1 cellular context compared by ENCODE assay signal in genomic region chr9:83538172-83538889, GRCh38.
TF ChIP-seq lines count a peak whose summit lies in the region.

Gene FRMD3, minus strand, starts transcription at chr9:83538401. Its CDS starts 170 bp downstream, at chr9:83538231.

TF ChIP-seq in HepG2, 621 proteins besides CTCF, POLR2A, EP300 and RAD21 (continued from another document and continues in another):
- TF ChIP-seq ZBTB33 (CRISPR knock-in tag; IDR thresholded peaks at IDR 0.05) (peak; percentile 33; the same call in 1 of the 2 replicates), ZNF235 (CRISPR knock-in tag; IDR thresholded peaks at IDR 0.05; ENCODE audit: borderline replicate concordance) (peak; percentile 94), ZSCAN22 (CRISPR knock-in tag; IDR thresholded peaks at IDR 0.05) (peak; percentile 72), ZNF138 (CRISPR knock-in tag; IDR thresholded peaks at IDR 0.05; ENCODE audit: low read depth) (peak; percentile 57; the same call in 1 of the 2 replicates), HOMEZ (CRISPR knock-in tag; IDR thresholded peaks at IDR 0.05; ENCODE audit: low read depth) (peak; percentile 31; the same call in 1 of the 2 replicates), MED8 (CRISPR knock-in tag; IDR thresholded peaks at IDR 0.05; ENCODE audit: insufficient replicate concordance) (peak; percentile 70), SMAD9 (CRISPR knock-in tag; IDR thresholded peaks at IDR 0.05) (no peak), E2F5 (CRISPR knock-in tag; conservative IDR thresholded peaks at IDR 0.05) (no peak), ZNF670 (CRISPR knock-in tag; IDR thresholded peaks at IDR 0.05; ENCODE audit: borderline replicate concordance) (no peak), ZKSCAN5 (CRISPR knock-in tag; IDR thresholded peaks at IDR 0.05) (no peak), ZNF562 (CRISPR knock-in tag; IDR thresholded peaks at IDR 0.05; ENCODE audit: borderline replicate concordance) (no peak; the same call in 1 of the 2 replicates), ZNF3 (CRISPR knock-in tag; IDR thresholded peaks at IDR 0.05) (no peak), ZNF841 (CRISPR knock-in tag; IDR thresholded peaks at IDR 0.05; ENCODE audit: borderline replicate concordance) (0 out of 2 replicates have a peak, but pooled peaks have one; percentile 72), NFRKB (IDR thresholded peaks at IDR 0.05) (no peak), RARG (CRISPR knock-in tag; IDR thresholded peaks at IDR 0.05; ENCODE audit: low read depth) (no peak), HNRNPH1 (optimal IDR thresholded peaks at IDR 0.05; ENCODE audit: low read depth, low read length) (no peak), MBD4 (IDR thresholded peaks at IDR 0.05; ENCODE audit: borderline replicate concordance, low read length) (no peak), ZNF225 (CRISPR knock-in tag; IDR thresholded peaks at IDR 0.05) (no peak), HOXD1 (CRISPR knock-in tag; IDR thresholded peaks at IDR 0.05) (peak; percentile 41), ZNF513 (CRISPR knock-in tag; conservative IDR thresholded peaks at IDR 0.05) (no peak), IKZF4 (CRISPR knock-in tag; IDR thresholded peaks at IDR 0.05; ENCODE audit: borderline replicate concordance, low read depth, not compliant biosample characterization) (peak; percentile 79), SRY (CRISPR knock-in tag; IDR thresholded peaks at IDR 0.05) (peak; percentile 76; the same call in 1 of the 2 replicates), JUN (CRISPR knock-in tag; IDR thresholded peaks at IDR 0.05) (no peak), THRA (CRISPR knock-in tag; IDR thresholded peaks at IDR 0.05; ENCODE audit: borderline replicate concordance) (peak; percentile 56; the same call in 1 of the 2 replicates), HNRNPK (IDR thresholded peaks at IDR 0.05; ENCODE audit: low read depth, low read length, poor library complexity, severe bottlenecking) (peak; percentile 60), KLF11 (CRISPR knock-in tag; IDR thresholded peaks at IDR 0.05) (no peak), ZNF816 (CRISPR knock-in tag; IDR thresholded peaks at IDR 0.05; ENCODE audit: borderline replicate concordance) (no peak; the same call in 1 of the 2 replicates), NFYC (CRISPR knock-in tag; IDR thresholded peaks at IDR 0.05) (no peak), ZNF747 (CRISPR knock-in tag; IDR thresholded peaks at IDR 0.05; ENCODE audit: borderline replicate concordance) (peak; percentile 75; the same call in 1 of the 2 replicates), PRDM15 (CRISPR knock-in tag; IDR thresholded peaks at IDR 0.05) (0 out of 2 replicates have a peak, but pooled peaks have one; percentile 21), CBX2 (IDR thresholded peaks at IDR 0.05; ENCODE audit: low read depth, low read length) (no peak), CBX2 (CRISPR knock-in tag; IDR thresholded peaks at IDR 0.05; ENCODE audit: low read depth) (no peak), HMGXB3 (CRISPR knock-in tag; IDR thresholded peaks at IDR 0.05; ENCODE audit: borderline replicate concordance) (no peak), NR1H2 (CRISPR knock-in tag; IDR thresholded peaks at IDR 0.05; ENCODE audit: borderline replicate concordance, low read depth) (no peak), MIER3 (CRISPR knock-in tag; IDR thresholded peaks at IDR 0.05; ENCODE audit: borderline replicate concordance) (no peak; the same call in 1 of the 2 replicates), ZNF546 (CRISPR knock-in tag; conservative IDR thresholded peaks at IDR 0.05) (no peak), ZFP36L2 (CRISPR knock-in tag; IDR thresholded peaks at IDR 0.05) (no peak), MBNL3 (CRISPR knock-in tag; conservative IDR thresholded peaks at IDR 0.05) (no peak), MAFG (CRISPR knock-in tag; IDR thresholded peaks at IDR 0.05) (no peak), ZNF552 (CRISPR knock-in tag; IDR thresholded peaks at IDR 0.05; ENCODE audit: borderline replicate concordance) (no peak; the same call in 1 of the 2 replicates), TOPORS (CRISPR knock-in tag; IDR thresholded peaks at IDR 0.05) (peak; percentile 55; the same call in 1 of the 2 replicates), ATF5 (CRISPR knock-in tag; IDR thresholded peaks at IDR 0.05; ENCODE audit: low read depth) (no peak), THAP11 (CRISPR knock-in tag; IDR thresholded peaks at IDR 0.05) (peak; percentile 36; the same call in 1 of the 2 replicates), SRSF4 (IDR thresholded peaks at IDR 0.05; ENCODE audit: low read depth, low read length, poor library complexity, severe bottlenecking) (no peak), AHR (CRISPR knock-in tag; IDR thresholded peaks at IDR 0.05) (no peak), ZHX1 (CRISPR knock-in tag; IDR thresholded peaks at IDR 0.05; ENCODE audit: low read depth) (0 out of 2 replicates have a peak, but pooled peaks have one; percentile 61)
